In genomic region chr4:3292571-3293409, GRCh38 we compare ENCODE assay signal across 8 cellular contexts. TPM values are rescaled to one million over a fixed set of nuclear protein-coding genes. Genes with fewer than 3 reads are reported as not detected.
DNase-seq lines count a peak whose midpoint lies in the region; ATAC-seq, FAIRE-seq and TF ChIP-seq lines count a peak whose summit lies in the region.

RGS12 (plus strand) TSS chr4:3293021; CDS start chr4:3316171, 23,150 bp downstream.

- DNase-seq in A549 (ENCODE audit: low read depth in 1 of 2, low spot score in 1 of 2) (peak; percentile 87 to 91), NCI-H345 (lab: John Stamatoyannopoulos, UW) (peak; percentile 91), choroid plexus epithelial cell (ENCODE audit: low read depth) (peak; percentile 96), kidney tubule cell (ENCODE audit: low spot score) (peak; percentile 94)
- DNase-seq in activated CD4-positive, alpha-beta T cell treated with anti-CD3 and anti-CD28 coated beads for 4 hours: peak; percentile 86 to 87
- DNase-seq in stimulated activated CD4-positive, alpha-beta T cell treated with anti-CD3 and anti-CD28 coated beads, Interleukin-15, amount 100 ng/mL, for 48 hours (ENCODE audit: low read depth in 2 of 2): peak; percentile 82 to 89

- peak; percentile 75 for TF ChIP-seq POLR2A in A549 (IDR thresholded peaks at IDR 0.05; ENCODE audit: low read length)

- no peak for TF ChIP-seq EP300 in A549 (IDR thresholded peaks at IDR 0.05)

- H3K27ac ChIP-seq in A549: peak within 1 kb of the TSS; percentile 82 to 97

- no peaks in the 10 kb centered on the region for H3K9me3 ChIP-seq in A549

- FAIRE-seq in A549 (lab: Jason Lieb, UNC): no peak

- peak; percentile 94 to 98 for ATAC-seq in A549
- ATAC-seq in GM18909 (IDR thresholded peaks at IDR 0.05; ENCODE audit: poor library complexity, unreplicated experiment): peak; percentile 79
- peak; percentile 75 for ATAC-seq in HG03196 (IDR thresholded peaks at IDR 0.05; ENCODE audit: unreplicated experiment)

- POLR2A ChIA-PET in A549 (lab: Yijun Ruan, JAX): interaction anchor here (1.0 to 1.4 kb wide), 2 partner anchors 32 to 38 kb away, joined by 3 read pairs; no protein-coding TSS in a partner anchor

- no peak for TF ChIP-seq RAD21 in A549 (conservative IDR thresholded peaks at IDR 0.05 in 1 of 2, IDR thresholded peaks at IDR 0.05 in 1 of 2)

- peak within 1 kb of the TSS; percentile 68 for H3K4me3 ChIP-seq in A549
- peak within 1 kb of the TSS; percentile 81 for H3K4me3 ChIP-seq in choroid plexus epithelial cell (ENCODE audit: low read depth, low read length)

- TF ChIP-seq CTCF in A549 (IDR thresholded peaks at IDR 0.05): no peak
- TF ChIP-seq CTCF in choroid plexus epithelial cell (conservative IDR thresholded peaks at IDR 0.05; ENCODE audit: low read depth, low read length): no peak

- no CpG with 5 or more reads among the region's 121 CpGs for WGBS in A549 (ENCODE audit: missing lambda C conversion rate)

- CTCF ChIA-PET in A549 (lab: Yijun Ruan, JAX): no interaction called here

- peak within 1 kb of the TSS; percentile 99 for H3K4me2 ChIP-seq in A549

- H3K4me1 ChIP-seq in A549: peaks cover 13% of the 10 kb centered on the region; the same call in 2 of the 3 replicates

TF ChIP-seq in A549, 52 proteins besides CTCF, POLR2A, EP300 and RAD21:
- peak; percentile 34; the same call in 1 of the 2 replicates for TF ChIP-seq MAX (IDR thresholded peaks at IDR 0.05)
- TF ChIP-seq BHLHE40 (IDR thresholded peaks at IDR 0.05; ENCODE audit: low read depth, low read length): no peak
- no peak for TF ChIP-seq GATA3 (IDR thresholded peaks at IDR 0.05; ENCODE audit: borderline replicate concordance)
- no peak; the same call in 1 of the 2 replicates for TF ChIP-seq PHF8 (IDR thresholded peaks at IDR 0.05; ENCODE audit: borderline replicate concordance, low read depth)
- TF ChIP-seq HOXA7 (CRISPR knock-in tag; IDR thresholded peaks at IDR 0.05): no peak
- TF ChIP-seq NFE2L2 (conservative IDR thresholded peaks at IDR 0.05; ENCODE audit: low read length): no peak
- no peak for TF ChIP-seq ELK1 (IDR thresholded peaks at IDR 0.05; ENCODE audit: low read depth, low read length)
- no peak for TF ChIP-seq RARB (CRISPR knock-in tag; IDR thresholded peaks at IDR 0.05)
- no peak for TF ChIP-seq MAZ (IDR thresholded peaks at IDR 0.05; ENCODE audit: borderline replicate concordance, low read depth, low read length)
- TF ChIP-seq TFCP2L1 (CRISPR knock-in tag; IDR thresholded peaks at IDR 0.05): no peak
- TF ChIP-seq HOXB5 (CRISPR knock-in tag; IDR thresholded peaks at IDR 0.05): no peak
- no peak for TF ChIP-seq KDM5A (IDR thresholded peaks at IDR 0.05)
- TF ChIP-seq JUN (IDR thresholded peaks at IDR 0.05): peak in 1 of 2 experiments; percentile 43; a peak in 2 of 5 replicates
- peak; percentile 21; the same call in 1 of the 2 replicates for TF ChIP-seq E2F6 (IDR thresholded peaks at IDR 0.05; ENCODE audit: borderline replicate concordance, low read depth)
- no peak for TF ChIP-seq CHD4 (IDR thresholded peaks at IDR 0.05; ENCODE audit: borderline replicate concordance)
- no peak for TF ChIP-seq FOSB (CRISPR knock-in tag; IDR thresholded peaks at IDR 0.05)
- no peak for TF ChIP-seq ZNF302 (CRISPR knock-in tag; IDR thresholded peaks at IDR 0.05)
TF ChIP-seq in A549: peak in this region for 3.

RNA-seq across cellular contexts. Expression of gene RGS12, which starts in this region (rescaled TPM):
- 7.4 and 8.0 TPM in 2 replicates for polyA plus RNA-seq in A549 (2011; rRNA removed)
- polyA plus RNA-seq in A549 (2012; cell fraction: cytosol; rRNA removed): 8.5 and 10.2 TPM in 2 replicates
- polyA plus RNA-seq in A549 (2012; cell fraction: nucleus; rRNA removed): 19.7 and 25.3 TPM in 2 replicates
- 8.1 to 9.6 TPM (median 8.9 TPM) in 3 replicates for polyA plus RNA-seq in A549 (2017; fragmentation: RNase III; extraction: RNeasy Plus Mini Kit Qiagen cat#74134 plus additional on column Dnase treatment)
- 7.0 and 12.3 TPM in 2 replicates for polyA minus RNA-seq in A549 (2011; rRNA and poly(A)+ RNA removed)

Comparison
In these comparisons a context has a peak if more than half of its experiments do, and no peak if none do; other contexts are left out.
1. Peak in every context shown above with its lines: DNase-seq, ATAC-seq, H3K4me3 ChIP-seq and H3K27ac ChIP-seq.